In genomic region chr2:65527451-65528240, GRCh38 we compare ENCODE assay signal across 1 cellular context.
TF ChIP-seq lines count a peak whose summit lies in the region.

No MANE protein-coding gene starts in this region.

TF ChIP-seq in HepG2, 621 proteins besides CTCF, POLR2A, EP300 and RAD21 (continued from another document and continues in another):
- TF ChIP-seq ARID4A (CRISPR knock-in tag; IDR thresholded peaks at IDR 0.05; ENCODE audit: borderline replicate concordance) (peak; percentile 41; the same call in 1 of the 2 replicates), TRIM24 (CRISPR knock-in tag; IDR thresholded peaks at IDR 0.05) (peak; percentile 44; the same call in 1 of the 2 replicates), HNF4A (CRISPR knock-in tag; IDR thresholded peaks at IDR 0.05) (peak; percentile 99), PREB (CRISPR knock-in tag; IDR thresholded peaks at IDR 0.05) (no peak), KIAA2018 (CRISPR knock-in tag; IDR thresholded peaks at IDR 0.05; ENCODE audit: borderline replicate concordance) (no peak), YEATS2 (CRISPR knock-in tag; IDR thresholded peaks at IDR 0.05; ENCODE audit: borderline replicate concordance) (peak; percentile 36; the same call in 1 of the 2 replicates), ZNF75D (CRISPR knock-in tag; IDR thresholded peaks at IDR 0.05; ENCODE audit: borderline replicate concordance) (no peak), RBAK (CRISPR knock-in tag; IDR thresholded peaks at IDR 0.05) (no peak), ARID3A (IDR thresholded peaks at IDR 0.05; ENCODE audit: low read depth, low read length) (peak; percentile 31; the same call in 1 of the 2 replicates), NCOR1 (IDR thresholded peaks at IDR 0.05; ENCODE audit: borderline replicate concordance, low read length) (peak; percentile 60; the same call in 1 of the 2 replicates), ZBTB21 (CRISPR knock-in tag; IDR thresholded peaks at IDR 0.05) (0 out of 2 replicates have a peak, but pooled peaks have one; percentile 8), MYNN (CRISPR knock-in tag; IDR thresholded peaks at IDR 0.05; ENCODE audit: low read depth) (no peak), HDAC2 (CRISPR knock-in tag; IDR thresholded peaks at IDR 0.05) (peak; percentile 85), BORCS8-MEF2B (CRISPR knock-in tag; IDR thresholded peaks at IDR 0.05) (peak; percentile 60; the same call in 1 of the 2 replicates), MAX (IDR thresholded peaks at IDR 0.05) (no peak), CEBPG (CRISPR knock-in tag; IDR thresholded peaks at IDR 0.05) (no peak; the same call in 1 of the 2 replicates), PATZ1 (CRISPR knock-in tag; IDR thresholded peaks at IDR 0.05) (peak; percentile 88), ATRX (CRISPR knock-in tag; IDR thresholded peaks at IDR 0.05; ENCODE audit: borderline replicate concordance) (no peak), KLF6 (CRISPR knock-in tag; IDR thresholded peaks at IDR 0.05) (0 out of 2 replicates have a peak, but pooled peaks have one; percentile 33), MED8 (CRISPR knock-in tag; IDR thresholded peaks at IDR 0.05; ENCODE audit: insufficient replicate concordance) (no peak), ZBTB43 (CRISPR knock-in tag; conservative IDR thresholded peaks at IDR 0.05) (peak; percentile 55; the same call in 1 of the 2 replicates), HDAC1 (CRISPR knock-in tag; IDR thresholded peaks at IDR 0.05) (peak; percentile 87), ZNF383 (CRISPR knock-in tag; IDR thresholded peaks at IDR 0.05; ENCODE audit: borderline replicate concordance) (no peak), PRDM15 (CRISPR knock-in tag; IDR thresholded peaks at IDR 0.05) (peak; percentile 59; the same call in 1 of the 2 replicates)
